Comparison of ENCODE assay signal across 8 cellular contexts in genomic region chr19:17125052-17125727, GRCh38. TPM values are rescaled to one million over a fixed set of nuclear protein-coding genes. Genes with fewer than 3 reads are reported as not detected.
A peak's percentile ranks its signal among the peaks of the same experiment; 100 is the strongest.
DNase-seq lines count a peak whose midpoint lies in the region; ATAC-seq and TF ChIP-seq lines count a peak whose summit lies in the region.

No MANE protein-coding gene starts in this region.

- peaks cover 11% of the 10 kb centered on the region for H3K36me3 Mint-ChIP-seq in mesothelial cell of epicardium

- H3K9me3 ChIP-seq in KOPT-K1 (ENCODE audit: insufficient read depth, low read length, poor library complexity, severe bottlenecking) (no peaks in the 10 kb centered on the region), adrenal gland (replicated peaks in 1 of 3) (no peaks in the 10 kb centered on the region)

- peak overlapping the region; percentile 95 for H3K27ac ChIP-seq in KOPT-K1 (ENCODE audit: low read depth, low read length, poor library complexity, severe bottlenecking)
- peak overlapping the region in 3 of 5 donors; percentile 38 to 82 (median 82) for H3K27ac ChIP-seq in adrenal gland

- peak; percentile 62 for ATAC-seq in GM21528 (IDR thresholded peaks at IDR 0.05; ENCODE audit: low FRiP score, unreplicated experiment)

- TF ChIP-seq CTCF in GM13977 (IDR thresholded peaks at IDR 0.05; ENCODE audit: extremely low read depth, insufficient read depth, missing control alignments) (no peak), adrenal gland (IDR thresholded peaks at IDR 0.05) (no peak), mesothelial cell of epicardium (IDR thresholded peaks at IDR 0.05; ENCODE audit: unreplicated experiment) (no peak)

- H3K36me3 ChIP-seq in KOPT-K1 (ENCODE audit: insufficient read depth, low read length): peaks cover 60% of the 10 kb centered on the region
- H3K36me3 ChIP-seq in adrenal gland (replicated peaks in 1 of 2): no peaks in the 10 kb centered on the region

- DNase-seq in GM13977 (ENCODE audit: low spot score): peak; percentile 83
- DNase-seq in adrenal gland: no peak
- DNase-seq in mesothelial cell of epicardium (ENCODE audit: low spot score in 2 of 2, unreplicated experiment in 2 of 2): no peak
- DNase-seq in HCEC 1CT: no peak
- DNase-seq in AG08396 (ENCODE audit: low spot score): no peak
- no peak for DNase-seq in 8988T

- H3K27me3 Mint-ChIP-seq in mesothelial cell of epicardium (ENCODE audit: low read depth): no peaks in the 10 kb centered on the region

- no peak for TF ChIP-seq POLR2A in adrenal gland (IDR thresholded peaks at IDR 0.05)

- in situ Hi-C loops in GM13977 (cut with MboI; ENCODE audit: low pct_unique_long_range_greater_than_20kb, low sequenced_read_pairs, unreplicated experiment): no loop called here

- H3K4me1 Mint-ChIP-seq in mesothelial cell of epicardium: peaks cover 15% of the 10 kb centered on the region

- intact Hi-C loops in adrenal gland (cut with DNase I): no loop called here

- H3K4me3 ChIP-seq in adrenal gland: no peak overlapping the region

- no peaks in the 10 kb centered on the region for H3K9me3 Mint-ChIP-seq in mesothelial cell of epicardium

- 68 to 74% (median 71%) methylated on average over 9 to 10 of the region's 10 CpGs for WGBS in adrenal gland, 4 donors

- H3K27me3 ChIP-seq in adrenal gland: no peaks in the 10 kb centered on the region

- H3K4me3 Mint-ChIP-seq in mesothelial cell of epicardium: no peak overlapping the region

- H3K4me1 ChIP-seq in adrenal gland (replicated peaks in 1 of 2): peaks cover 12 to 25% of the 10 kb centered on the region in 2 donors

- H3K27ac Mint-ChIP-seq in mesothelial cell of epicardium: peak overlapping the region; percentile 91

RNA-seq across cellular contexts. Expression of gene MYO9B, which starts 49.6 kb away (rescaled TPM):
- total RNA-seq in adrenal gland (100 to 1,000 TPM in 1 of 8 donors, 10 to 100 TPM in 7; 55.8 to 183 (median 86.3) TPM), mesothelial cell of epicardium (86.0 to 90.8 TPM (median 87.7 TPM) in 3 replicates)
- polyA plus RNA-seq in adrenal gland: 100 to 1,000 TPM in 1 of 3 donors, 10 to 100 TPM in 2; 29.9 to 236 (median 99.6) TPM

RNA-seq across cellular contexts. Expression of gene HAUS8, which starts 49.9 kb away (rescaled TPM):
- total RNA-seq in adrenal gland (10 to 100 TPM in 3 of 8 donors, 1 to 10 TPM in 5; 3.9 to 10.9 (median 9.0) TPM), mesothelial cell of epicardium (11.9 to 14.7 TPM (median 13.3 TPM) in 3 replicates)
- 10 to 100 TPM in 2 of 3 donors, 1 to 10 TPM in 1; 7.5 to 17.9 (median 17.5) TPM for polyA plus RNA-seq in adrenal gland
